Comparison of ENCODE assay signal across 8 cellular contexts in the genomic region with DNA sequence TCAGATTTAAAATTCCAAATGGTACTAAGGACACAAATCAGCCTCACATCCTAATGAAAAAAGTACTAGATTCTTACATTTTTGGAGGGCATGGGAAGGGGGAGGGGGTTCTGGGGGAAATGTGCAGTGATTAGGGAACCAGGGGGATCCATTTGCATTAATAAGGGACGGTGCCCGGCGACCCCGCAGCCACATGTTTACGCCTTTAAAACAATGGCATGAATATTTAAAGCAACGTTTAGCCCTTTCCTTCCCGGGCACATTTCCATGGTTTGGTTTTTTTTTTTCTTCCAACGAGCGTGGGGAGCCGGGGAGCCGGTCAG. TPM values are rescaled to one million over a fixed set of nuclear protein-coding genes. Genes with fewer than 3 reads are reported as not detected.
DNase-seq lines count a peak whose midpoint lies in the region; ATAC-seq and TF ChIP-seq lines count a peak whose summit lies in the region.

No MANE protein-coding gene starts in this region.

- peaks cover 20% of the 10 kb centered on the region for H3K4me1 ChIP-seq in muscle layer of colon (ENCODE audit: insufficient read depth, low read length)

- no peak for ATAC-seq in central memory CD8-positive, alpha-beta T cell (replicated peaks; ENCODE audit: extremely low read depth, poor library complexity, severe bottlenecking)
- no peak for ATAC-seq in HG03280 (IDR thresholded peaks at IDR 0.05; ENCODE audit: unreplicated experiment)

- peaks cover 47% of the 10 kb centered on the region for H3K4me1 Mint-ChIP-seq in central memory CD8-positive, alpha-beta T cell

- H3K36me3 ChIP-seq in muscle layer of colon (ENCODE audit: insufficient read depth, low read length): no peaks in the 10 kb centered on the region

- no peak overlapping the region for H3K27ac Mint-ChIP-seq in central memory CD8-positive, alpha-beta T cell (ENCODE audit: low read depth)

- POLR2A ChIA-PET in AG04450 (lab: Yijun Ruan, JAX): no interaction called here

- no peak for TF ChIP-seq CTCF in AG04450 (IDR thresholded peaks at IDR 0.05; ENCODE audit: low read depth, low read length)

- H3K27me3 ChIP-seq in AG04450 (ENCODE audit: control insufficient read depth, insufficient read depth, low read length) (peaks cover 7% of the 10 kb centered on the region), muscle layer of colon (ENCODE audit: control insufficient read depth in 1 of 2, insufficient read depth in 2 of 2, low read length in 2 of 2) (peaks cover 0 to 6% of the 10 kb centered on the region in 2 donors)

- DNase-seq in AG04450 (ENCODE audit: low read depth, low spot score) (no peak), HuH-7.5 (ENCODE audit: low spot score) (peak; percentile 42), NCI-H1694 treated with DMSO at 0.1 percent for 48 hours (lab: John Stamatoyannopoulos, UW) (no peak), ureter (ENCODE audit: low spot score) (no peak)
- DNase-seq in central memory CD8-positive, alpha-beta T cell (ENCODE audit: low spot score in 2 of 2): no peak
- DNase-seq in stimulated activated CD4-positive, alpha-beta T cell treated with anti-CD3 and anti-CD28 coated beads, Interleukin-2, amount 100 ng/mL, for 48 hours: no peak

- CTCF ChIA-PET in AG04450 (lab: Charles Lee): no interaction called here

- H3K9me3 Mint-ChIP-seq in central memory CD8-positive, alpha-beta T cell: no peaks in the 10 kb centered on the region

- H3K27ac ChIP-seq in AG04450 (ENCODE audit: low read depth, low read length): peak overlapping the region; percentile 47
- peak overlapping the region; percentile 96 for H3K27ac ChIP-seq in muscle layer of colon (ENCODE audit: low read depth, low read length)

- no peaks in the 10 kb centered on the region for H3K27me3 Mint-ChIP-seq in central memory CD8-positive, alpha-beta T cell

- H3K9me3 ChIP-seq in AG04450 (ENCODE audit: control insufficient read depth, insufficient read depth, low read length) (no peaks in the 10 kb centered on the region), muscle layer of colon (ENCODE audit: low read length) (no peaks in the 10 kb centered on the region)

- H3K9ac ChIP-seq in muscle layer of colon (ENCODE audit: low read length): peak overlapping the region; percentile 82

- H3K4me3 Mint-ChIP-seq in central memory CD8-positive, alpha-beta T cell: peak overlapping the region; percentile 67

- peaks cover 12% of the 10 kb centered on the region for H3K36me3 Mint-ChIP-seq in central memory CD8-positive, alpha-beta T cell (ENCODE audit: insufficient read depth)

- H3K4me3 ChIP-seq in AG04450 (ENCODE audit: low read depth, low read length): peak overlapping the region; percentile 75
- H3K4me3 ChIP-seq in muscle layer of colon (ENCODE audit: low read depth in 1 of 2, low read length in 2 of 2): peak overlapping the region; percentile 71 to 78

RNA-seq across cellular contexts. Expression of gene SEPHS1, which starts 1.2 kb away (rescaled TPM):
- polyA plus RNA-seq in AG04450 (2011; rRNA removed): 76.2 and 76.9 TPM in 2 replicates
- polyA minus RNA-seq in AG04450 (2011; rRNA and poly(A)+ RNA removed): 63.2 and 73.7 TPM in 2 replicates
- total RNA-seq in ureter: 44.7 TPM

RNA-seq across cellular contexts. Expression of gene PHYH, which starts 47.0 kb away (rescaled TPM):
- 15.3 and 16.7 TPM in 2 replicates for polyA plus RNA-seq in AG04450 (2011; rRNA removed)
- 3.3 and 3.7 TPM in 2 replicates for polyA minus RNA-seq in AG04450 (2011; rRNA and poly(A)+ RNA removed)
- total RNA-seq in ureter: 28.4 TPM
